14 cellular contexts compared by ENCODE assay signal in genomic region chr2:111627256-111627655, GRCh38.
"Had no signal": no experiment of that assay in that cellular context is flagged by ENCODE, and none has a peak within 500 bp of the region (broad histone marks: within the 10 kb centered on the region; RNA-seq: fewer than 3 reads in every experiment).

No MANE protein-coding gene starts in this region.

- DNase-seq: effector memory CD4-positive, alpha-beta T cell; heart left ventricle; hypothalamus; islet precursor cell; mammary epithelial cell; naive thymus-derived CD4-positive, alpha-beta T cell; nucleus accumbens; ovary; small intestine; stimulated activated CD4-positive, alpha-beta T cell treated with anti-CD3 and anti-CD28 coated beads, Interleukin-12 subunit alpha, Interleukin-12 subunit beta, amount 100 ng/mL, for 4 hours; stimulated activated naive CD4-positive, alpha-beta T cell treated with Interleukin-2 at 50 U/mL for 16 hours had no signal

- H3K4me3 Mint-ChIP-seq: neural crest cell, type B pancreatic cell had no signal

- ATAC-seq: heart left ventricle; left lobe of liver; naive thymus-derived CD4-positive, alpha-beta T cell had no signal

- H3K27ac Mint-ChIP-seq: naive thymus-derived CD4-positive, alpha-beta T cell; type B pancreatic cell had no signal

- H3K36me3 Mint-ChIP-seq: type B pancreatic cell had no signal

- H3K27me3 Mint-ChIP-seq: type B pancreatic cell had no signal
